In the genomic region with DNA sequence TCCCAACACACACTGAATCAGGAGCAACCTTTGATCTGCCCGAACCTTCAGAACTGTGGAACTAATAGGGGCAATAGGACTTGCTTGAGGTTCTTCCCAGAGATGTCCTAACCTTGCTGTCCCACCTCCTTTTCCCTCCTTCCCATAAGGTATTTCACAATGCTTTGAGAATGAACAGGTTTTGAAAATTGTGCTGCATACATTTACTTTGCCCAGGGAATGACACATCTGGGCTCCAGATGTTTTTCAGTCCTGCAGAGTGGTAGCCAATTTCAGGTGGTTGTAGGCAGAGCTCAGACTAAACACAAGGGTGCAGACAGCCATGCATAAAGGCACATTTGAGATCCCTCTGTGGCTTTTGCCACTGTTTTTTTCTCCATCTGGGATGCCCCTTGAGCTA, we compare ENCODE assay signal across 1 cellular context.
TF ChIP-seq lines count a peak whose summit lies in the region.

No MANE protein-coding gene starts in this region.

TF ChIP-seq in GM12878, 131 proteins besides CTCF, POLR2A, EP300 and RAD21 (continued from another document):
- TF ChIP-seq, protein P1, sequence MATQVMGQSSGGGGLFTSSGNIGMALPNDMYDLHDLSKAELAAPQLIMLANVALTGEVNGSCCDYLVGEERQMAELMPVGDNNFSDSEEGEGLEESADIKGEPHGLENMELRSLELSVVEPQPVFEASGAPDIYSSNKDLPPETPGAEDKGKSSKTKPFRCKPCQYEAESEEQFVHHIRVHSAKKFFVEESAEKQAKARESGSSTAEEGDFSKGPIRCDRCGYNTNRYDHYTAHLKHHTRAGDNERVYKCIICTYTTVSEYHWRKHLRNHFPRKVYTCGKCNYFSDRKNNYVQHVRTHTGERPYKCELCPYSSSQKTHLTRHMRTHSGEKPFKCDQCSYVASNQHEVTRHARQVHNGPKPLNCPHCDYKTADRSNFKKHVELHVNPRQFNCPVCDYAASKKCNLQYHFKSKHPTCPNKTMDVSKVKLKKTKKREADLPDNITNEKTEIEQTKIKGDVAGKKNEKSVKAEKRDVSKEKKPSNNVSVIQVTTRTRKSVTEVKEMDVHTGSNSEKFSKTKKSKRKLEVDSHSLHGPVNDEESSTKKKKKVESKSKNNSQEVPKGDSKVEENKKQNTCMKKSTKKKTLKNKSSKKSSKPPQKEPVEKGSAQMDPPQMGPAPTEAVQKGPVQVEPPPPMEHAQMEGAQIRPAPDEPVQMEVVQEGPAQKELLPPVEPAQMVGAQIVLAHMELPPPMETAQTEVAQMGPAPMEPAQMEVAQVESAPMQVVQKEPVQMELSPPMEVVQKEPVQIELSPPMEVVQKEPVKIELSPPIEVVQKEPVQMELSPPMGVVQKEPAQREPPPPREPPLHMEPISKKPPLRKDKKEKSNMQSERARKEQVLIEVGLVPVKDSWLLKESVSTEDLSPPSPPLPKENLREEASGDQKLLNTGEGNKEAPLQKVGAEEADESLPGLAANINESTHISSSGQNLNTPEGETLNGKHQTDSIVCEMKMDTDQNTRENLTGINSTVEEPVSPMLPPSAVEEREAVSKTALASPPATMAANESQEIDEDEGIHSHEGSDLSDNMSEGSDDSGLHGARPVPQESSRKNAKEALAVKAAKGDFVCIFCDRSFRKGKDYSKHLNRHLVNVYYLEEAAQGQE (IDR thresholded peaks at IDR 0.05; ENCODE audit: low read depth, low read length), result no peak
- TF ChIP-seq ZZZ3 (IDR thresholded peaks at IDR 0.05; ENCODE audit: control insufficient read depth, insufficient read length, low read depth), result no peak
- TF ChIP-seq, protein P2, sequence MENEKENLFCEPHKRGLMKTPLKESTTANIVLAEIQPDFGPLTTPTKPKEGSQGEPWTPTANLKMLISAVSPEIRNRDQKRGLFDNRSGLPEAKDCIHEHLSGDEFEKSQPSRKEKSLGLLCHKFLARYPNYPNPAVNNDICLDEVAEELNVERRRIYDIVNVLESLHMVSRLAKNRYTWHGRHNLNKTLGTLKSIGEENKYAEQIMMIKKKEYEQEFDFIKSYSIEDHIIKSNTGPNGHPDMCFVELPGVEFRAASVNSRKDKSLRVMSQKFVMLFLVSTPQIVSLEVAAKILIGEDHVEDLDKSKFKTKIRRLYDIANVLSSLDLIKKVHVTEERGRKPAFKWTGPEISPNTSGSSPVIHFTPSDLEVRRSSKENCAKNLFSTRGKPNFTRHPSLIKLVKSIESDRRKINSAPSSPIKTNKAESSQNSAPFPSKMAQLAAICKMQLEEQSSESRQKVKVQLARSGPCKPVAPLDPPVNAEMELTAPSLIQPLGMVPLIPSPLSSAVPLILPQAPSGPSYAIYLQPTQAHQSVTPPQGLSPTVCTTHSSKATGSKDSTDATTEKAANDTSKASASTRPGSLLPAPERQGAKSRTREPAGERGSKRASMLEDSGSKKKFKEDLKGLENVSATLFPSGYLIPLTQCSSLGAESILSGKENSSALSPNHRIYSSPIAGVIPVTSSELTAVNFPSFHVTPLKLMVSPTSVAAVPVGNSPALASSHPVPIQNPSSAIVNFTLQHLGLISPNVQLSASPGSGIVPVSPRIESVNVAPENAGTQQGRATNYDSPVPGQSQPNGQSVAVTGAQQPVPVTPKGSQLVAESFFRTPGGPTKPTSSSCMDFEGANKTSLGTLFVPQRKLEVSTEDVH (IDR thresholded peaks at IDR 0.05; ENCODE audit: low read depth, partially characterized antibody), result no peak
